ENCODE assay signal across 8 cellular contexts in genomic region chr21:35050348-35051286, GRCh38. TPM values are rescaled to one million over a fixed set of nuclear protein-coding genes. Genes with fewer than 3 reads are reported as not detected.
DNase-seq lines count a peak whose midpoint lies in the region; ATAC-seq, FAIRE-seq and TF ChIP-seq lines count a peak whose summit lies in the region.

No MANE protein-coding gene starts in this region.

- no peak overlapping the region for H3K27ac ChIP-seq in CD8-positive, alpha-beta T cell (ENCODE audit: low read depth, low read length)
- H3K27ac ChIP-seq in HEK293 (ENCODE audit: extremely low read depth, low read depth, low read length) (no peak overlapping the region), muscle layer of duodenum (ENCODE audit: low read length) (peak overlapping the region; percentile 6), dorsolateral prefrontal cortex (peak overlapping the region in 6 of 59 donors; percentile 6 to 51 (median 14)), endodermal cell (ENCODE audit: low read depth, low read length) (no peak overlapping the region)

- peak overlapping the region; percentile 97 for H3K27ac Mint-ChIP-seq in CD8-positive, alpha-beta T cell
- H3K27ac Mint-ChIP-seq in activated CD4-positive, alpha-beta memory T cell treated with anti-CD3 and anti-CD28 coated beads, Interleukin-2, amount 10 ng/mL, durations not matched to agents 7 days and 5 days, result peak overlapping the region; percentile 99
- H3K27ac Mint-ChIP-seq in endodermal cell, result no peak overlapping the region

- H3K9ac ChIP-seq in endodermal cell (ENCODE audit: extremely low read depth, low read length, poor library complexity, severe bottlenecking), result no peak overlapping the region

- peaks cover 20% of the 10 kb centered on the region for H3K36me3 Mint-ChIP-seq in CD8-positive, alpha-beta T cell
- peaks cover 27% of the 10 kb centered on the region for H3K36me3 Mint-ChIP-seq in activated CD4-positive, alpha-beta memory T cell treated with anti-CD3 and anti-CD28 coated beads, Interleukin-2, amount 10 ng/mL, durations not matched to agents 7 days and 5 days (ENCODE audit: low read depth)
- H3K36me3 Mint-ChIP-seq in endodermal cell (ENCODE audit: low read depth), result no peaks in the 10 kb centered on the region

- CTCF ChIA-PET in CD8-positive, alpha-beta T cell (lab: Charles Lee), result interaction anchor here (0.6 to 4.8 kb wide), 35 partner anchors 9 to 789 kb away, joined by 3 to 43 read pairs (median 4); no protein-coding TSS in a partner anchor
- CTCF ChIA-PET in HEK293 (lab: Yijun Ruan, JAX), result interaction anchor here (0.6 to 1.7 kb wide), 13 partner anchors 9 to 1064 kb away, joined by 3 to 7 read pairs (median 3); no protein-coding TSS in a partner anchor
- CTCF ChIA-PET in activated CD4-positive, alpha-beta memory T cell treated with anti-CD3 and anti-CD28 coated beads, Interleukin-2, amount 10 ng/mL, durations not matched to agents 7 days and 5 days (lab: Charles Lee), result interaction anchor here (0.7 to 9.9 kb wide), 25 partner anchors 8 to 789 kb away, joined by 3 to 161 read pairs (median 5); no protein-coding TSS in a partner anchor

- POLR2A ChIA-PET in CD8-positive, alpha-beta T cell (lab: Charles Lee), result interaction anchor here (1.1 to 3.5 kb wide), 3 partner anchors 24 to 163 kb away, joined by 3 to 23 read pairs (median 4); no protein-coding TSS in a partner anchor
- POLR2A ChIA-PET in HEK293 (lab: Yijun Ruan, JAX), result no interaction called here
- POLR2A ChIA-PET in activated CD4-positive, alpha-beta memory T cell treated with anti-CD3 and anti-CD28 coated beads, Interleukin-2, amount 10 ng/mL, durations not matched to agents 7 days and 5 days (lab: Charles Lee), result interaction anchor here (0.7 to 18.0 kb wide), 18 partner anchors 8 to 243 kb away, joined by 3 to 623 read pairs (median 6); no protein-coding TSS in a partner anchor

- no peak for DNase-seq in CD8-positive, alpha-beta T cell
- no peak for DNase-seq in activated CD4-positive, alpha-beta memory T cell treated with anti-CD3 and anti-CD28 coated beads, Interleukin-2, amount 10 ng/mL, durations not matched to agents 7 days and 5 days
- DNase-seq in urothelium cell line (ENCODE audit: low spot score) (no peak), SKM-1 treated with dmso at 0.1 percent for 144 hours (lab: John Stamatoyannopoulos, UW; ENCODE audit: unreplicated experiment) (no peak), dorsolateral prefrontal cortex (no peak), endodermal cell (no peak)

- no peak overlapping the region for H3K4me3 ChIP-seq in CD8-positive, alpha-beta T cell (ENCODE audit: low read depth, low read length)
- no peak overlapping the region for H3K4me3 ChIP-seq in HEK293 (ENCODE audit: low read depth, low read length)
- no peak overlapping the region for H3K4me3 ChIP-seq in muscle layer of duodenum (ENCODE audit: low read depth in 1 of 2, low read length in 2 of 2)
- H3K4me3 ChIP-seq in dorsolateral prefrontal cortex, result no peak overlapping the region
- H3K4me3 ChIP-seq in endodermal cell (ENCODE audit: low read length), result no peak overlapping the region

- FAIRE-seq in urothelium cell line (lab: Jason Lieb, UNC), result no peak

- H3K4me3 Mint-ChIP-seq in CD8-positive, alpha-beta T cell, result peak overlapping the region; percentile 95
- H3K4me3 Mint-ChIP-seq in activated CD4-positive, alpha-beta memory T cell treated with anti-CD3 and anti-CD28 coated beads, Interleukin-2, amount 10 ng/mL, durations not matched to agents 7 days and 5 days, result peak overlapping the region; percentile 91
- H3K4me3 Mint-ChIP-seq in endodermal cell, result no peak overlapping the region

- no peak for TF ChIP-seq CTCF in CD8-positive, alpha-beta T cell (IDR thresholded peaks at IDR 0.05)
- TF ChIP-seq CTCF in HEK293 (tag by site-specific recombination; IDR thresholded peaks at IDR 0.05), result no peak
- TF ChIP-seq CTCF in dorsolateral prefrontal cortex (IDR thresholded peaks at IDR 0.05 in 54 of 56, conservative IDR thresholded peaks at IDR 0.05 in 2 of 56; ENCODE audit: low read depth in 1 of 56, partially characterized antibody in 56 of 56), result no peak
- TF ChIP-seq CTCF in endodermal cell (conservative IDR thresholded peaks at IDR 0.05), result no peak

- peaks cover 57% of the 10 kb centered on the region for H3K4me1 Mint-ChIP-seq in CD8-positive, alpha-beta T cell (ENCODE audit: low read depth)
- peaks cover 43% of the 10 kb centered on the region for H3K4me1 Mint-ChIP-seq in activated CD4-positive, alpha-beta memory T cell treated with anti-CD3 and anti-CD28 coated beads, Interleukin-2, amount 10 ng/mL, durations not matched to agents 7 days and 5 days
- H3K4me1 Mint-ChIP-seq in endodermal cell, result peaks cover 31% of the 10 kb centered on the region

- no peaks in the 10 kb centered on the region for H3K27me3 ChIP-seq in CD8-positive, alpha-beta T cell (ENCODE audit: insufficient read depth, low read length)
- no peaks in the 10 kb centered on the region for H3K27me3 ChIP-seq in muscle layer of duodenum (ENCODE audit: low read depth, low read length)
- H3K27me3 ChIP-seq in dorsolateral prefrontal cortex, result peaks cover 0 to 33% (median 7%) of the 10 kb centered on the region in 45 donors
- no peaks in the 10 kb centered on the region for H3K27me3 ChIP-seq in endodermal cell (ENCODE audit: control insufficient read depth, insufficient read depth, low read length, poor library complexity, severe bottlenecking)

- H3K4me1 ChIP-seq in CD8-positive, alpha-beta T cell (ENCODE audit: insufficient read depth, low read length), result peaks cover 34% of the 10 kb centered on the region
- H3K4me1 ChIP-seq in HEK293 (ENCODE audit: control insufficient read depth, insufficient read depth, low read length) (peaks cover 15% of the 10 kb centered on the region), muscle layer of duodenum (ENCODE audit: control insufficient read depth in 1 of 2, insufficient read depth in 2 of 2, low read length in 2 of 2) (peaks cover 14 to 38% of the 10 kb centered on the region in 2 donors), endodermal cell (ENCODE audit: control insufficient read depth, insufficient read depth, low read length) (peaks cover 4% of the 10 kb centered on the region)

- H3K9me3 ChIP-seq in CD8-positive, alpha-beta T cell (ENCODE audit: low read length), result no peaks in the 10 kb centered on the region
- no peaks in the 10 kb centered on the region for H3K9me3 ChIP-seq in HEK293 (ENCODE audit: control insufficient read depth, insufficient read depth, low read depth, low read length)
- H3K9me3 ChIP-seq in muscle layer of duodenum (ENCODE audit: control insufficient read depth in 1 of 2, low read length in 2 of 2), result no peaks in the 10 kb centered on the region
- H3K9me3 ChIP-seq in endodermal cell (ENCODE audit: control insufficient read depth, low read length), result peaks cover 6% of the 10 kb centered on the region

- H3K27me3 Mint-ChIP-seq in CD8-positive, alpha-beta T cell (ENCODE audit: low read depth), result no peaks in the 10 kb centered on the region
- H3K27me3 Mint-ChIP-seq in activated CD4-positive, alpha-beta memory T cell treated with anti-CD3 and anti-CD28 coated beads, Interleukin-2, amount 10 ng/mL, durations not matched to agents 7 days and 5 days, result peaks cover 1% of the 10 kb centered on the region
- peaks cover 4% of the 10 kb centered on the region for H3K27me3 Mint-ChIP-seq in endodermal cell (ENCODE audit: insufficient read depth)

- ATAC-seq in CD8-positive, alpha-beta T cell, result no peak

- no peaks in the 10 kb centered on the region for H3K9me3 Mint-ChIP-seq in CD8-positive, alpha-beta T cell
- H3K9me3 Mint-ChIP-seq in activated CD4-positive, alpha-beta memory T cell treated with anti-CD3 and anti-CD28 coated beads, Interleukin-2, amount 10 ng/mL, durations not matched to agents 7 days and 5 days, result no peaks in the 10 kb centered on the region
- H3K9me3 Mint-ChIP-seq in endodermal cell, result no peaks in the 10 kb centered on the region

- intact Hi-C loops in CD8-positive, alpha-beta T cell (cut with DNase I, micrococcal nuclease), result loop anchor here (1.0 to 5.0 kb wide), 5 partner anchors 50 to 566 kb away; no protein-coding TSS in a partner anchor
- intact Hi-C loops in dorsolateral prefrontal cortex (cut with DNase I), result loop anchor here in 1 of 2 donors (5.0 to 10.0 kb wide), 2 partner anchors 306 to 892 kb away; no protein-coding TSS in a partner anchor

- 90 to 91% methylated on average over 8 to 15 of the region's 15 CpGs for WGBS in endodermal cell (ENCODE audit: insufficient coverage in 1 of 2, insufficient read length in 1 of 2), 2 experiments

- no peaks in the 10 kb centered on the region for H3K36me3 ChIP-seq in CD8-positive, alpha-beta T cell (ENCODE audit: insufficient read depth, low read length)
- H3K36me3 ChIP-seq in HEK293 (ENCODE audit: control insufficient read depth in 2 of 2, insufficient read depth in 1 of 2, low read length in 2 of 2), result no peaks in the 10 kb centered on the region
- H3K36me3 ChIP-seq in muscle layer of duodenum (ENCODE audit: control insufficient read depth in 1 of 2, insufficient read depth in 2 of 2, low read length in 2 of 2), result peaks cover 0 to 10% of the 10 kb centered on the region in 2 donors
- no peaks in the 10 kb centered on the region for H3K36me3 ChIP-seq in endodermal cell (ENCODE audit: control insufficient read depth, insufficient read depth, low read length)

TF ChIP-seq in HEK293, 187 proteins besides CTCF, POLR2A, EP300 and RAD21 (continues in another document):
- TF ChIP-seq ZNF621 (tag by site-specific recombination; IDR thresholded peaks at IDR 0.05) (no peak), ZNF10 (tag by site-specific recombination; IDR thresholded peaks at IDR 0.05) (no peak), ZNF292 (tag by site-specific recombination; IDR thresholded peaks at IDR 0.05; ENCODE audit: borderline replicate concordance, low read depth) (no peak), ZNF449 (tag by site-specific recombination; IDR thresholded peaks at IDR 0.05) (no peak), ZNF544 (tag by site-specific recombination; IDR thresholded peaks at IDR 0.05) (no peak), ZNF791 (tag by site-specific recombination; IDR thresholded peaks at IDR 0.05) (no peak)

RNA-seq across cellular contexts. Expression of gene RUNX1, which starts 1.5 kb away (rescaled TPM):
- 10 to 100 TPM; 39.3 to 43.1 TPM for total RNA-seq in CD8-positive, alpha-beta T cell
- 10 to 100 TPM; 53.0 to 56.3 TPM for total RNA-seq in activated CD4-positive, alpha-beta memory T cell treated with anti-CD3 and anti-CD28 coated beads, Interleukin-2, amount 10 ng/mL, durations not matched to agents 7 days and 5 days
- 10 to 100 TPM in 53 of 120 experiments, 1 to 10 TPM in 67; 1.7 to 24.9 (median 8.8) TPM for total RNA-seq in dorsolateral prefrontal cortex
- total RNA-seq in endodermal cell, result 1 to 10 TPM in 1 of 2 donors, under 1 TPM in 1; 0.31 to 2.8 TPM
- 0.50 TPM for polyA plus RNA-seq in endodermal cell (2013, experiment 1 of 2)
- 1.0 TPM for polyA plus RNA-seq in endodermal cell (2013, experiment 2 of 2)
